ENCODE assay signal across 18 cellular contexts in genomic region chr7:112547916-112548315, GRCh38.
DNase-seq lines count a peak whose midpoint lies in the region; ATAC-seq, FAIRE-seq and TF ChIP-seq lines count a peak whose summit lies in the region.
"Had no signal": no experiment of that assay in that cellular context is flagged by ENCODE, and none has a peak within 500 bp of the region (broad histone marks: within the 10 kb centered on the region; RNA-seq: fewer than 3 reads in every experiment).

No MANE protein-coding gene starts in this region.

- H3K4me3 ChIP-seq in bronchial epithelial cell (ENCODE audit: low read depth, low read length) = no peak overlapping the region
- H3K4me3 ChIP-seq in neural progenitor cell = no peak overlapping the region
- no peak overlapping the region for H3K4me3 ChIP-seq in psoas muscle
- no peak overlapping the region for H3K4me3 ChIP-seq in PC-9
- H3K4me3 ChIP-seq: BLaER1 had no signal

- H3K4me2 ChIP-seq in neural progenitor cell = no peak overlapping the region
- no peak overlapping the region for H3K4me2 ChIP-seq in PC-9
- H3K4me2 ChIP-seq: BLaER1 had no signal

- no peaks in the 10 kb centered on the region for H3F3A ChIP-seq in neural progenitor cell (ENCODE audit: low read depth)
- H3F3A ChIP-seq in PC-9 (ENCODE audit: insufficient read depth, low read depth) = no peaks in the 10 kb centered on the region

- H3K4me1 Mint-ChIP-seq in neural progenitor cell = no peaks in the 10 kb centered on the region

- H3K9ac ChIP-seq in neural progenitor cell = no peak overlapping the region
- H3K9ac ChIP-seq: BLaER1 had no signal

- no peaks in the 10 kb centered on the region for H3K9me2 ChIP-seq in PC-9 (ENCODE audit: insufficient read depth)

- no peaks in the 10 kb centered on the region for H3K9me3 ChIP-seq in neural progenitor cell (ENCODE audit: low read depth)
- H3K9me3 ChIP-seq in psoas muscle = no peaks in the 10 kb centered on the region
- no peaks in the 10 kb centered on the region for H3K9me3 ChIP-seq in PC-9 (ENCODE audit: insufficient read depth, low read depth)
- H3K9me3 ChIP-seq: BLaER1 had no signal

- H2AFZ ChIP-seq in neural progenitor cell (replicated peaks) (no peak overlapping the region), PC-9 (no peak overlapping the region)

- H3K27me3 Mint-ChIP-seq in neural progenitor cell (ENCODE audit: insufficient read depth, low read depth) = peaks cover 4% of the 10 kb centered on the region

- H3K27ac Mint-ChIP-seq in neural progenitor cell = peak overlapping the region; percentile 57

- WGBS in psoas muscle, 3 donors = 75 to 86% (median 81%) methylated on average over 2 of the region's 2 CpGs

- H3K79me2 ChIP-seq in neural progenitor cell (ENCODE audit: low read depth) (no peaks in the 10 kb centered on the region), PC-9 (ENCODE audit: low read depth) (no peaks in the 10 kb centered on the region)

- H3K4me3 Mint-ChIP-seq in neural progenitor cell = no peak overlapping the region

- H3K27me3 ChIP-seq in bronchial epithelial cell (ENCODE audit: control insufficient read depth, insufficient read depth, low read length) (no peaks in the 10 kb centered on the region), neural progenitor cell (no peaks in the 10 kb centered on the region), psoas muscle (ENCODE audit: insufficient read depth in 3 of 3, low read length in 2 of 3) (no peaks in the 10 kb centered on the region), PC-9 (ENCODE audit: insufficient read depth, low read depth) (no peaks in the 10 kb centered on the region)
- H3K27me3 ChIP-seq: BLaER1 had no signal

- H3K27ac ChIP-seq in neural progenitor cell (no peak overlapping the region), psoas muscle (no peak overlapping the region), PC-9 (no peak overlapping the region)
- H3K27ac ChIP-seq: BLaER1 had no signal

- DNase-seq in Daoy (ENCODE audit: low read depth) (peak; percentile 71), M059J (ENCODE audit: low read depth) (peak; percentile 25), bronchial epithelial cell (ENCODE audit: low read depth) (peak; percentile 32), neural progenitor cell (ENCODE audit: low spot score) (no peak), CD1c-positive myeloid dendritic cell (ENCODE audit: extremely low spot score) (no peak), psoas muscle (no peak), NCI-H2081 treated with DMSO at 0.1 percent for 48 hours (lab: John Stamatoyannopoulos, UW) (no peak), PC-9 (no peak)
- DNase-seq: DMS79 treated with DMSO at 0.1 percent for 48 hours, MM.1S, NCI-H1105, NCI-H187 treated with DMSO at 0.1 percent for 48 hours, NCI-H2171, NCI-H446 treated with DMSO at 0.1 percent for 48 hours, OCI-M1, RPMI8226 had no signal

- peaks cover 4% of the 10 kb centered on the region for H3K9me3 Mint-ChIP-seq in neural progenitor cell

- H3K36me3 Mint-ChIP-seq in neural progenitor cell = peaks cover 2% of the 10 kb centered on the region

- intact Hi-C loops in psoas muscle (cut with DNase I) (loop anchor here in 1 of 2 donors (10.0 kb wide), 1 partner anchor 347 kb away; no protein-coding TSS in a partner anchor), PC-9 (cut with micrococcal nuclease; ENCODE audit: unreplicated experiment) (no loop called here)

- BruUV-seq in PC-9 (replicated peaks; lab: Mats Ljungman, UMichigan) = no TSS peak

- POLR2A ChIA-PET in PC-9 (lab: Charles Lee; ENCODE audit: unreplicated experiment) = no interaction called here

- FAIRE-seq in bronchial epithelial cell (lab: Jason Lieb, UNC) = no peak
- FAIRE-seq: GM12892 had no signal

- H3K4me1 ChIP-seq in neural progenitor cell (no peaks in the 10 kb centered on the region), psoas muscle (no peaks in the 10 kb centered on the region), PC-9 (replicated peaks; ENCODE audit: insufficient read depth) (no peaks in the 10 kb centered on the region)
- H3K4me1 ChIP-seq: BLaER1 had no signal

- TF ChIP-seq CTCF in bronchial epithelial cell (IDR thresholded peaks at IDR 0.05; ENCODE audit: insufficient read depth, low read length, severe bottlenecking) (no peak), neural progenitor cell (IDR thresholded peaks at IDR 0.05) (no peak), psoas muscle (IDR thresholded peaks at IDR 0.05) (no peak), PC-9 (conservative IDR thresholded peaks at IDR 0.05) (no peak)

- no peaks in the 10 kb centered on the region for H4K20me1 ChIP-seq in neural progenitor cell (ENCODE audit: low read depth)
- H4K20me1 ChIP-seq in PC-9 (ENCODE audit: insufficient read depth) = no peaks in the 10 kb centered on the region
- H4K20me1 ChIP-seq: BLaER1 had no signal

- ATAC-seq in psoas muscle = no peak

- H3K36me3 ChIP-seq in bronchial epithelial cell (ENCODE audit: control insufficient read depth, insufficient read depth, low read length) (no peaks in the 10 kb centered on the region), neural progenitor cell (no peaks in the 10 kb centered on the region), psoas muscle (ENCODE audit: insufficient read depth in 1 of 2, low read depth in 1 of 2) (no peaks in the 10 kb centered on the region), PC-9 (ENCODE audit: low read depth) (no peaks in the 10 kb centered on the region)
- H3K36me3 ChIP-seq: BLaER1 had no signal

- CTCF ChIA-PET in PC-9 (lab: Charles Lee) = no interaction called here

Comparison
In these comparisons a context has a peak if more than half of its experiments do, and no peak if none do; other contexts are left out.
1. DNase-seq: peak in Daoy (single experiment), M059J (single experiment) and bronchial epithelial cell (single experiment); none in neural progenitor cell (single experiment), CD1c-positive myeloid dendritic cell (single experiment), psoas muscle (0 of 2), NCI-H2081 treated with DMSO at 0.1 percent for 48 hours (single experiment) and PC-9 (0 of 2).